In the genomic region with DNA sequence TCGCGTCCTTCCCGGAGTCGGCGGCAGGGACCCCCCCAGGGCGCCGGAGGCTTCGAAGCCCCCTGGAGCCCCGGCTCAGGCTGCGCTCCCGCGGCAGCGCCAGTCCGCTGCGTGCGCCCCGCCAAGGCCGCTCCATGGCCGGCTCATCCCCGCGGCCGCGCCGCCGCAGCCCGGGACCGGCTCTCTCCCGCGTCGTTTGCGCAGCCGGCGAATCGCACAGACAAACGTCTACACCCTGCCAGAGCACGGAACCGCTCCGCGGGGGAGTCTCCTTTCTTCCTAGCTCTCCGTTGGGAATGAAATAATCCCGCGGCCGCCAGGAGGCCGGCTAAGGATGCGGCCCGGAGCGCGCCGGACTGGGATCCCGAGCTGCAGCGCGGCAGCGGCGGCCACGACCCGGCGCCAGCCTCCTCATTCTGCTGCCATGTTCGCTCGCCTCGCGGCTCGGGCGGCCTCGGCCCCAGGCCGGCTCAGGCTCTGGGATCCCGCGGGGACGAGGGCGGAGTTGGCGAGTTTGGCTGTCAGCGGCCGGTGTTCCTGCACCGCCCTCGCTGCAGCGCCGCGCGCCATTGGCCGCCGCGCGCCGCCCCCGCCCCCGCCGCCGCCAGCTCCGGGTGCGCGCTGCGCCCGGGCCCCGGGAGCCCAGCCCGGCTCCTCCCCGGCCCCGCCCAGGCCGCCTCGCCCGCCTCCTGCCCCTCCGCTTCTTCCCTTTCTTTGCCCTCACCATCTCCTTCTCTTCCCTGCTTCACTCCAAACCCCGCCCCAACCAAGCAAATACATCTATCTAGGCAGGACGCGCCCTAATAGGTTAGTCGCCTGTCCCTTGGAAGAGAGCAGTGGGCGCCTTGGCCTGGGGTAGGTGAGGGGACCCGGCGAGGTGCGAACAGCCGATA, we compare ENCODE assay signal across 8 cellular contexts. TPM values are rescaled to one million over a fixed set of nuclear protein-coding genes. Genes with fewer than 3 reads are reported as not detected.
DNase-seq lines count a peak whose midpoint lies in the region; FAIRE-seq lines count a peak whose summit lies in the region.

Gene GFOD1, minus strand, starts transcription at position 479 of the 893 bp plus-strand sequence. CDS start 710 bp downstream, outside the sequence.

- H4K91ac ChIP-seq in neuronal stem cell (ENCODE audit: low read depth, low read length, poor library complexity) = no peak within 1 kb of the TSS

- H4K8ac ChIP-seq in neuronal stem cell (ENCODE audit: low read depth, low read length) = no peak within 1 kb of the TSS

- H3K36me3 ChIP-seq in neuronal stem cell (replicated peaks in 1 of 2; ENCODE audit: control insufficient read depth in 2 of 2, insufficient read depth in 2 of 2, low read length in 2 of 2) = no peaks in the 10 kb centered on the region

- WGBS in neuronal stem cell (ENCODE audit: extremely low coverage in 2 of 2, insufficient read length in 2 of 2, insufficient replicate concordance in 1 of 2), 2 donors = no CpG with 5 or more reads among the region's 109 CpGs

- H2AK5ac ChIP-seq in neuronal stem cell (ENCODE audit: low read depth, low read length) = peak within 1 kb of the TSS; percentile 94

- H3K4me2 ChIP-seq in neuronal stem cell (ENCODE audit: insufficient read depth, low read length, poor library complexity, severe bottlenecking) = peak within 1 kb of the TSS; percentile 100

- no peak within 1 kb of the TSS for H3K4ac ChIP-seq in neuronal stem cell (ENCODE audit: low read length)

- H3K27me3 ChIP-seq in neuronal stem cell (ENCODE audit: control insufficient read depth in 3 of 3, insufficient read depth in 3 of 3, low read depth in 1 of 3, low read length in 3 of 3) = peaks cover 2 to 24% (median 20%) of the 10 kb centered on the region in 3 experiments

- peak within 1 kb of the TSS; percentile 73 for H3K14ac ChIP-seq in neuronal stem cell (ENCODE audit: low read length)

- no peak within 1 kb of the TSS for H2BK5ac ChIP-seq in neuronal stem cell (ENCODE audit: low read length)

- DNase-seq in ELR (ENCODE audit: low read depth) (peak; percentile 88), H4 (ENCODE audit: low spot score) (peak; percentile 63), LoVo (ENCODE audit: low spot score) (peak; percentile 88), SIG-M5 (lab: John Stamatoyannopoulos, UW) (peak; percentile 28), frontal cortex (ENCODE audit: low spot score in 2 of 2) (peak; percentile 90 to 94), neuronal stem cell (ENCODE audit: low spot score) (peak; percentile 85), substantia nigra (lab: John Stamatoyannopoulos, UW) (peak; percentile 28 to 96 (median 81))
- peak; percentile 77 for DNase-seq in activated naive CD4-positive, alpha-beta T cell treated with Interleukin-2 at 50 U/mL for 16 hours

- peak within 1 kb of the TSS; percentile 60 to 84 for H3K4me3 ChIP-seq in neuronal stem cell (ENCODE audit: low read length in 2 of 2)

- H2AFZ ChIP-seq in neuronal stem cell (ENCODE audit: low read length) = peak within 1 kb of the TSS; percentile 98

- H3K9me3 ChIP-seq in neuronal stem cell (replicated peaks in 1 of 2; ENCODE audit: control insufficient read depth in 2 of 2, insufficient read depth in 1 of 2, low read depth in 1 of 2, low read length in 2 of 2) = peaks cover 0 to 2% of the 10 kb centered on the region in 2 donors

- H3K27ac ChIP-seq in neuronal stem cell (replicated peaks; ENCODE audit: low read length) = peak within 1 kb of the TSS; percentile 48
- peak within 1 kb of the TSS; percentile 79 for H3K27ac ChIP-seq in substantia nigra (ENCODE audit: low read depth, low read length, poor library complexity, severe bottlenecking)

- peak within 1 kb of the TSS; percentile 77 for H3K23ac ChIP-seq in neuronal stem cell (ENCODE audit: low read depth, low read length, poor library complexity)

- H3K9ac ChIP-seq in neuronal stem cell (ENCODE audit: low read depth, low read length, poor library complexity) = peak within 1 kb of the TSS; percentile 86

- FAIRE-seq in frontal cortex (lab: Jason Lieb, UNC) = no peak

- H2BK120ac ChIP-seq in neuronal stem cell (ENCODE audit: low read depth, low read length) = no peak within 1 kb of the TSS

- H3K4me1 ChIP-seq in neuronal stem cell (ENCODE audit: control insufficient read depth in 2 of 2, insufficient read depth in 1 of 2, low read depth in 1 of 2, low read length in 2 of 2) = peaks cover 7 to 8% of the 10 kb centered on the region in 2 donors

- H3K79me1 ChIP-seq in neuronal stem cell (ENCODE audit: low read depth, low read length) = no peaks in the 10 kb centered on the region

- peak within 1 kb of the TSS; percentile 76 for H2BK12ac ChIP-seq in neuronal stem cell (ENCODE audit: low read length)

- peak within 1 kb of the TSS; percentile 42 for H2BK15ac ChIP-seq in neuronal stem cell (ENCODE audit: low read length)

- H3K18ac ChIP-seq in neuronal stem cell (ENCODE audit: low read length) = peak within 1 kb of the TSS; percentile 87

RNA-seq across cellular contexts. Expression of gene GFOD1, which starts in this region (rescaled TPM):
- 0.82 and 0.87 TPM in 2 replicates for total RNA-seq in H4 (2014; rRNA removed; shearing (Covaris generic))
- total RNA-seq in frontal cortex = 32.2 TPM
- 1.3 TPM for polyA plus RNA-seq in neuronal stem cell (2013, experiment 1 of 2)
- polyA plus RNA-seq in neuronal stem cell (2013, experiment 2 of 2) = 1.4 TPM

Comparison
In these comparisons a context has a peak if more than half of its experiments do, and no peak if none do; other contexts are left out.
1. Peak in every context shown above with its lines: DNase-seq, H3K4me3 ChIP-seq and H3K27ac ChIP-seq.
2. RNA of gene GFOD1 (total RNA-seq): 32.2 TPM in frontal cortex (single experiment); 0.82 to 0.87 TPM in H4; every median in the first group is over 10 times any median in the second.
3. Peak in DNase-seq in H4; RNA of the gene not detected or under 1 TPM.
4. DNase-seq: peak in every context shown above with its lines; median percentile 92 in frontal cortex; 88 in ELR; 88 in LoVo; 85 in neuronal stem cell; 81 in substantia nigra; 77 in activated naive CD4-positive, alpha-beta T cell treated with Interleukin-2 at 50 U/mL for 16 hours; 63 in H4; 28 in SIG-M5.